ENCODE assay signal across 9 cellular contexts in genomic region chr3:52444860-52445793, GRCh38. TPM values are rescaled to one million over a fixed set of nuclear protein-coding genes. Genes with fewer than 3 reads are reported as not detected.
DNase-seq lines count a peak whose midpoint lies in the region; ATAC-seq, FAIRE-seq and TF ChIP-seq lines count a peak whose summit lies in the region.
"Had no signal": no experiment of that assay in that cellular context is flagged by ENCODE, and none has a peak within 500 bp of the region (broad histone marks: within the 10 kb centered on the region; RNA-seq: fewer than 3 reads in every experiment).

TSS of gene SEMA3G (minus strand) at chr3:52445103. CDS start at chr3:52445027, 76 bp downstream.

- H3K9ac ChIP-seq in astrocyte (ENCODE audit: low read length), result no peak within 1 kb of the TSS
- no peak within 1 kb of the TSS for H3K9ac ChIP-seq in iPS-18a (ENCODE audit: low read length)

- no peak for TF ChIP-seq CTCF in astrocyte (IDR thresholded peaks at IDR 0.05; ENCODE audit: insufficient read depth, low read depth, low read length)

- H3K4me2 ChIP-seq in astrocyte (ENCODE audit: low read length), result no peak within 1 kb of the TSS

- H3K27ac ChIP-seq in astrocyte (ENCODE audit: low read depth, low read length) (no peak within 1 kb of the TSS), iPS-18a (ENCODE audit: low read length) (no peak within 1 kb of the TSS)

- H3K4me1 ChIP-seq in astrocyte (ENCODE audit: insufficient read depth, low read length) (peaks cover 4% of the 10 kb centered on the region), iPS-18a (ENCODE audit: control insufficient read depth, low read depth, low read length) (no peaks in the 10 kb centered on the region)

- H2AFZ ChIP-seq in astrocyte (ENCODE audit: low read depth, low read length), result peak within 1 kb of the TSS; percentile 47

- in situ Hi-C loops in KBM-7 (cut with MboI; ENCODE audit: low pct_unique_long_range_greater_than_20kb, low sequenced_read_pairs), result no loop called here

- no peaks in the 10 kb centered on the region for H3K79me2 ChIP-seq in astrocyte (ENCODE audit: insufficient read depth, low read length)

- no peaks in the 10 kb centered on the region for H3K36me3 Mint-ChIP-seq in T-helper 17 cell (ENCODE audit: low read depth)
- peaks cover 3% of the 10 kb centered on the region for H3K36me3 Mint-ChIP-seq in astrocyte (ENCODE audit: low read depth, unreplicated experiment)
- H3K36me3 Mint-ChIP-seq: activated naive CD8-positive, alpha-beta T cell had no signal

- H4K20me1 ChIP-seq in astrocyte (ENCODE audit: insufficient read depth, low read length), result no peaks in the 10 kb centered on the region

- H3K4me3 ChIP-seq in astrocyte (ENCODE audit: insufficient read depth, low read depth, low read length) (no peak within 1 kb of the TSS), iPS-18a (ENCODE audit: low read length) (peak within 1 kb of the TSS; percentile 10)

- H3K36me3 ChIP-seq in astrocyte (ENCODE audit: insufficient read depth, low read length), result no peaks in the 10 kb centered on the region
- H3K36me3 ChIP-seq in iPS-18a (ENCODE audit: control insufficient read depth, low read depth, low read length), result no peaks in the 10 kb centered on the region

- H3K27me3 Mint-ChIP-seq in T-helper 17 cell, result no peaks in the 10 kb centered on the region
- peaks cover 26% of the 10 kb centered on the region for H3K27me3 Mint-ChIP-seq in astrocyte (ENCODE audit: low read depth, unreplicated experiment)
- H3K27me3 Mint-ChIP-seq: activated naive CD8-positive, alpha-beta T cell had no signal

- peaks cover 7% of the 10 kb centered on the region for H3K4me1 Mint-ChIP-seq in T-helper 17 cell
- H3K4me1 Mint-ChIP-seq in astrocyte (ENCODE audit: low read depth, unreplicated experiment), result no peaks in the 10 kb centered on the region

- DNase-seq in DMS53 (lab: John Stamatoyannopoulos, UW), result peak; percentile 85
- DNase-seq in KBM-7, result peak; percentile 76
- DNase-seq in T-helper 17 cell, result peak; percentile 64 to 67 (median 66)
- DNase-seq in astrocyte (ENCODE audit: low read depth), result no peak
- peak; percentile 30 to 46 for DNase-seq in stimulated activated CD4-positive, alpha-beta T cell treated with anti-CD3 and anti-CD28 coated beads, Interleukin-1b, Interleukin-23, amount 100 ng/mL, for 1 hour (ENCODE audit: low read depth in 2 of 2)
- no peak for DNase-seq in NCI-H1694 (lab: John Stamatoyannopoulos, UW)

- H3K27ac Mint-ChIP-seq in T-helper 17 cell (no peak within 1 kb of the TSS), astrocyte (ENCODE audit: unreplicated experiment) (no peak within 1 kb of the TSS)
- H3K27ac Mint-ChIP-seq: activated naive CD8-positive, alpha-beta T cell had no signal

- FAIRE-seq in astrocyte (lab: Jason Lieb, UNC), result no peak

- ATAC-seq in GM21529 (IDR thresholded peaks at IDR 0.05; ENCODE audit: unreplicated experiment) (peak; percentile 82), T-helper 17 cell (peak; percentile 98)

- no peaks in the 10 kb centered on the region for H3K9me3 Mint-ChIP-seq in astrocyte (ENCODE audit: unreplicated experiment)

- H3K27me3 ChIP-seq in astrocyte (ENCODE audit: insufficient read depth, low read length) (no peaks in the 10 kb centered on the region), iPS-18a (ENCODE audit: control insufficient read depth, insufficient read depth, low read length) (no peaks in the 10 kb centered on the region)

- H3K4me3 Mint-ChIP-seq in T-helper 17 cell (peak within 1 kb of the TSS; percentile 33), astrocyte (ENCODE audit: unreplicated experiment) (no peak within 1 kb of the TSS)
- H3K4me3 Mint-ChIP-seq: activated naive CD8-positive, alpha-beta T cell had no signal

- H3K9me3 ChIP-seq in T-helper 17 cell (ENCODE audit: control insufficient read depth, low read length, poor library complexity, severe bottlenecking), result no peaks in the 10 kb centered on the region
- H3K9me3 ChIP-seq in astrocyte (ENCODE audit: insufficient read depth, low read depth, low read length), result no peaks in the 10 kb centered on the region
- H3K9me3 ChIP-seq in iPS-18a (ENCODE audit: control insufficient read depth, low read depth, low read length), result no peaks in the 10 kb centered on the region

RNA-seq across cellular contexts. Expression of gene SEMA3G, which starts in this region (rescaled TPM):
- total RNA-seq in T-helper 17 cell (1 to 10 TPM; 1.5 to 2.3 TPM), astrocyte (0.09 and 0.26 TPM in 2 replicates)

Comparison
In these comparisons a context has a peak if more than half of its experiments do, and no peak if none do; other contexts are left out.
1. DNase-seq: peak in DMS53 (single experiment), KBM-7 (single experiment), T-helper 17 cell (3 of 3) and stimulated activated CD4-positive, alpha-beta T cell treated with anti-CD3 and anti-CD28 coated beads, Interleukin-1b, Interleukin-23, amount 100 ng/mL, for 1 hour (2 of 2); none in astrocyte (single experiment) and NCI-H1694 (single experiment).